2 cellular contexts compared by ENCODE assay signal in genomic region chr2:215791481-215791937, GRCh38.
TF ChIP-seq lines count a peak whose summit lies in the region.

No MANE protein-coding gene starts in this region.

TF ChIP-seq in GM12878, 131 proteins besides CTCF, POLR2A, EP300 and RAD21 (continued from another document):
- TF ChIP-seq, protein P1, sequence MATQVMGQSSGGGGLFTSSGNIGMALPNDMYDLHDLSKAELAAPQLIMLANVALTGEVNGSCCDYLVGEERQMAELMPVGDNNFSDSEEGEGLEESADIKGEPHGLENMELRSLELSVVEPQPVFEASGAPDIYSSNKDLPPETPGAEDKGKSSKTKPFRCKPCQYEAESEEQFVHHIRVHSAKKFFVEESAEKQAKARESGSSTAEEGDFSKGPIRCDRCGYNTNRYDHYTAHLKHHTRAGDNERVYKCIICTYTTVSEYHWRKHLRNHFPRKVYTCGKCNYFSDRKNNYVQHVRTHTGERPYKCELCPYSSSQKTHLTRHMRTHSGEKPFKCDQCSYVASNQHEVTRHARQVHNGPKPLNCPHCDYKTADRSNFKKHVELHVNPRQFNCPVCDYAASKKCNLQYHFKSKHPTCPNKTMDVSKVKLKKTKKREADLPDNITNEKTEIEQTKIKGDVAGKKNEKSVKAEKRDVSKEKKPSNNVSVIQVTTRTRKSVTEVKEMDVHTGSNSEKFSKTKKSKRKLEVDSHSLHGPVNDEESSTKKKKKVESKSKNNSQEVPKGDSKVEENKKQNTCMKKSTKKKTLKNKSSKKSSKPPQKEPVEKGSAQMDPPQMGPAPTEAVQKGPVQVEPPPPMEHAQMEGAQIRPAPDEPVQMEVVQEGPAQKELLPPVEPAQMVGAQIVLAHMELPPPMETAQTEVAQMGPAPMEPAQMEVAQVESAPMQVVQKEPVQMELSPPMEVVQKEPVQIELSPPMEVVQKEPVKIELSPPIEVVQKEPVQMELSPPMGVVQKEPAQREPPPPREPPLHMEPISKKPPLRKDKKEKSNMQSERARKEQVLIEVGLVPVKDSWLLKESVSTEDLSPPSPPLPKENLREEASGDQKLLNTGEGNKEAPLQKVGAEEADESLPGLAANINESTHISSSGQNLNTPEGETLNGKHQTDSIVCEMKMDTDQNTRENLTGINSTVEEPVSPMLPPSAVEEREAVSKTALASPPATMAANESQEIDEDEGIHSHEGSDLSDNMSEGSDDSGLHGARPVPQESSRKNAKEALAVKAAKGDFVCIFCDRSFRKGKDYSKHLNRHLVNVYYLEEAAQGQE (IDR thresholded peaks at IDR 0.05; ENCODE audit: low read depth, low read length): no peak
- 0 out of 2 replicates have a peak, but pooled peaks have one; percentile 11 for TF ChIP-seq SPI1 (IDR thresholded peaks at IDR 0.05; ENCODE audit: borderline replicate concordance, insufficient read depth, low read depth, low read length)
- TF ChIP-seq CHD4 (IDR thresholded peaks at IDR 0.05): no peak
- TF ChIP-seq SMC3 (IDR thresholded peaks at IDR 0.05; ENCODE audit: borderline replicate concordance, low read length): no peak
- TF ChIP-seq JUNB (IDR thresholded peaks at IDR 0.05): no peak
TF ChIP-seq in GM12878: peak in this region for 1.

TF ChIP-seq in SK-N-SH treated with all-trans-retinoic acid at 6 μM for 48 hours, 23 proteins besides CTCF, POLR2A, EP300 and RAD21 (continued from another document):
- TF ChIP-seq CREB5 (CRISPR knock-in tag; IDR thresholded peaks at IDR 0.05; ENCODE audit: low read depth) (no peak), ESRRG (CRISPR knock-in tag; IDR thresholded peaks at IDR 0.05) (no peak), RARB (CRISPR knock-in tag; IDR thresholded peaks at IDR 0.05) (no peak), ZNF70 (CRISPR knock-in tag; IDR thresholded peaks at IDR 0.05) (no peak), ARNTL (CRISPR knock-in tag; IDR thresholded peaks at IDR 0.05; ENCODE audit: borderline replicate concordance, low read depth) (no peak), TOX (CRISPR knock-in tag; IDR thresholded peaks at IDR 0.05; ENCODE audit: borderline replicate concordance) (no peak), GLIS3 (CRISPR knock-in tag; IDR thresholded peaks at IDR 0.05) (no peak), CSDC2 (CRISPR knock-in tag; IDR thresholded peaks at IDR 0.05) (no peak), ISL1 (CRISPR knock-in tag; IDR thresholded peaks at IDR 0.05) (no peak)
- TF ChIP-seq, protein P2, sequence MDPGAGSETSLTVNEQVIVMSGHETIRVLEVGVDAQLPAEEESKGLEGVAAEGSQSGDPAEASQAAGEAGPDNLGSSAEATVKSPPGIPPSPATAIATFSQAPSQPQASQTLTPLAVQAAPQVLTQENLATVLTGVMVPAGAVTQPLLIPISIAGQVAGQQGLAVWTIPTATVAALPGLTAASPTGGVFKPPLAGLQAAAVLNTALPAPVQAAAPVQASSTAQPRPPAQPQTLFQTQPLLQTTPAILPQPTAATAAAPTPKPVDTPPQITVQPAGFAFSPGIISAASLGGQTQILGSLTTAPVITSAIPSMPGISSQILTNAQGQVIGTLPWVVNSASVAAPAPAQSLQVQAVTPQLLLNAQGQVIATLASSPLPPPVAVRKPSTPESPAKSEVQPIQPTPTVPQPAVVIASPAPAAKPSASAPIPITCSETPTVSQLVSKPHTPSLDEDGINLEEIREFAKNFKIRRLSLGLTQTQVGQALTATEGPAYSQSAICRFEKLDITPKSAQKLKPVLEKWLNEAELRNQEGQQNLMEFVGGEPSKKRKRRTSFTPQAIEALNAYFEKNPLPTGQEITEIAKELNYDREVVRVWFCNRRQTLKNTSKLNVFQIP (CRISPR knock-in tag; IDR thresholded peaks at IDR 0.05; ENCODE audit: borderline replicate concordance, low read depth): no peak
TF ChIP-seq in SK-N-SH treated with all-trans-retinoic acid at 6 μM for 48 hours: peak in this region for 0.
